ENCODE assay signal across 8 cellular contexts in the genomic region with DNA sequence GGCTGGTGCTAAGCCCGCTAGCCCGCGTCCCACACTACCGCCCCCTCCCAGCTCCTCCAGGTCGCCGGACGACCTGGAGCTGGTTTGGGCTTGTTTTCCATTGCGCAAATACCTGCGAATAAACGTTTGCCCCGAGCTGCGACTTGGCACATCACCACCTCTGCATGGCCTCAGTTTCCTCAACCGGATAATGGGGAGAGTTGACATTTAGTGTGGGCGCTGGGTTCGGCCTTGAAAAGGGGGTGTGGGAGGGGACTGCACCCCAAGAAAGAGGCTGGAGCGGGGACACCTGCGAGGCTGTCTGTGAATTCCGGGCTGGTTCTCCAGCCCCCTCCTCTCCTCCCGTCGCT. TPM values are rescaled to one million over a fixed set of nuclear protein-coding genes. Genes with fewer than 3 reads are reported as not detected.
DNase-seq lines count a peak whose midpoint lies in the region; ATAC-seq and TF ChIP-seq lines count a peak whose summit lies in the region.

No MANE protein-coding gene starts in this region.

- H3K9me3 ChIP-seq in DND-41 (ENCODE audit: insufficient read depth, low read length, severe bottlenecking) (no peaks in the 10 kb centered on the region), KOPT-K1 (ENCODE audit: insufficient read depth, low read length, poor library complexity, severe bottlenecking) (no peaks in the 10 kb centered on the region), breast epithelium (no peaks in the 10 kb centered on the region)

- H3K27me3 ChIP-seq in DND-41 (ENCODE audit: insufficient read depth, low read length, poor library complexity) (no peaks in the 10 kb centered on the region), breast epithelium (no peaks in the 10 kb centered on the region), mesendoderm (ENCODE audit: insufficient read depth, low read length, poor library complexity) (no peaks in the 10 kb centered on the region)

- peak overlapping the region; percentile 81 for H3K56ac ChIP-seq in mesendoderm (ENCODE audit: low read length)

- H3K9ac ChIP-seq in DND-41 (ENCODE audit: low read depth, low read length) (peak overlapping the region; percentile 78), mesendoderm (ENCODE audit: low read length) (peak overlapping the region; percentile 85)

- H3K27ac ChIP-seq in DND-41 (ENCODE audit: low read length), result peak overlapping the region; percentile 78
- H3K27ac ChIP-seq in KOPT-K1 (ENCODE audit: low read depth, low read length, poor library complexity, severe bottlenecking), result peak overlapping the region; percentile 99
- H3K27ac ChIP-seq in breast epithelium, result peak overlapping the region; percentile 99 to 100
- H3K27ac ChIP-seq in mesendoderm (ENCODE audit: low read depth, low read length), result peak overlapping the region; percentile 99
- peak overlapping the region; percentile 97 for H3K27ac ChIP-seq in urinary bladder (ENCODE audit: low read depth)

- peak overlapping the region; percentile 42 to 77 for H3K4me3 ChIP-seq in DND-41 (ENCODE audit: low read depth in 1 of 2, low read length in 2 of 2)
- H3K4me3 ChIP-seq in breast epithelium, result peak overlapping the region; percentile 52 to 78 (median 73)
- H3K4me3 ChIP-seq in mesendoderm (ENCODE audit: low read length), result peak overlapping the region; percentile 25
- peak overlapping the region; percentile 53 for H3K4me3 ChIP-seq in urinary bladder (ENCODE audit: low read depth, low read length)

- intact Hi-C loops in breast epithelium (cut with DNase I; ENCODE audit: low total_unique reads), result no loop called here

- H2BK120ac ChIP-seq in mesendoderm (ENCODE audit: low read depth, low read length), result peak overlapping the region; percentile 88

- no peaks in the 10 kb centered on the region for H3K36me3 ChIP-seq in DND-41 (ENCODE audit: insufficient read depth, low read length)
- H3K36me3 ChIP-seq in KOPT-K1 (ENCODE audit: insufficient read depth, low read length), result no peaks in the 10 kb centered on the region
- H3K36me3 ChIP-seq in breast epithelium, result no peaks in the 10 kb centered on the region
- no peaks in the 10 kb centered on the region for H3K36me3 ChIP-seq in mesendoderm (ENCODE audit: control insufficient read depth, insufficient read depth, low read length)
- no peaks in the 10 kb centered on the region for H3K36me3 ChIP-seq in urinary bladder (ENCODE audit: insufficient read depth)

- H3K79me1 ChIP-seq in mesendoderm (ENCODE audit: low read length), result no peaks in the 10 kb centered on the region

- no peak overlapping the region for H4K5ac ChIP-seq in mesendoderm (ENCODE audit: low read length)

- no peak overlapping the region for H2AK5ac ChIP-seq in mesendoderm (ENCODE audit: low read length)

- TF ChIP-seq CTCF in DND-41 (IDR thresholded peaks at IDR 0.05; ENCODE audit: borderline replicate concordance, extremely low read depth, low read length, poor library complexity, severe bottlenecking), result no peak
- TF ChIP-seq CTCF in breast epithelium (IDR thresholded peaks at IDR 0.05), result no peak

- H3K18ac ChIP-seq in mesendoderm (ENCODE audit: low read length), result peak overlapping the region; percentile 19

- ATAC-seq in DND-41 (ENCODE audit: insufficient read depth, low read depth), result no peak

- WGBS in mesendoderm (ENCODE audit: extremely low coverage, insufficient coverage, low lambda C conversion rate), result no CpG with 5 or more reads among the region's 20 CpGs
- under 1% methylated on average over 20 of the region's 20 CpGs for whole genome bisulfite sequencing in urinary bladder

- peak overlapping the region; percentile 41 for H4K8ac ChIP-seq in mesendoderm (ENCODE audit: low read depth, low read length)

- H4K20me1 ChIP-seq in DND-41 (ENCODE audit: insufficient read depth, low read length), result no peaks in the 10 kb centered on the region

- H3K4ac ChIP-seq in mesendoderm (ENCODE audit: low read depth, low read length), result peak overlapping the region; percentile 23

- no peak for DNase-seq in DND-41
- DNase-seq in breast epithelium (ENCODE audit: low spot score in 2 of 2), result peak in 1 of 2 donors; percentile 64
- peak; percentile 94 for DNase-seq in mesendoderm
- DNase-seq in UCSD-AML1 (lab: John Stamatoyannopoulos, UW; ENCODE audit: unreplicated experiment), result no peak
- no peak for DNase-seq in iPS-NIHi7 (ENCODE audit: extremely low spot score)
- DNase-seq in NAMALWA (ENCODE audit: low spot score), result no peak

- TF ChIP-seq POLR2A in breast epithelium (IDR thresholded peaks at IDR 0.05), result peak; percentile 53

- H2BK5ac ChIP-seq in mesendoderm (ENCODE audit: low read length), result peak overlapping the region; percentile 37

- peak overlapping the region; percentile 80 for H2AFZ ChIP-seq in DND-41 (ENCODE audit: low read depth, low read length)

- H3K23ac ChIP-seq in mesendoderm (ENCODE audit: low read length), result no peak overlapping the region

- H3K4me1 ChIP-seq in DND-41 (ENCODE audit: insufficient read depth, low read length), result peaks cover 43% of the 10 kb centered on the region
- no peaks in the 10 kb centered on the region for H3K4me1 ChIP-seq in breast epithelium
- H3K4me1 ChIP-seq in mesendoderm (ENCODE audit: control insufficient read depth, low read depth, low read length), result peaks cover 10% of the 10 kb centered on the region
- no peaks in the 10 kb centered on the region for H3K4me1 ChIP-seq in urinary bladder (ENCODE audit: insufficient read depth)

- H3K79me2 ChIP-seq in DND-41 (ENCODE audit: insufficient read depth, low read length) (no peaks in the 10 kb centered on the region), mesendoderm (ENCODE audit: control insufficient read depth, insufficient read depth, low read length) (no peaks in the 10 kb centered on the region)

- H3K4me2 ChIP-seq in DND-41 (ENCODE audit: insufficient read depth, low read length) (peak overlapping the region; percentile 96), mesendoderm (ENCODE audit: low read length) (peak overlapping the region; percentile 70)

- H2BK15ac ChIP-seq in mesendoderm (replicated peaks; ENCODE audit: low read depth), result peak overlapping the region; percentile 88

RNA-seq across cellular contexts. Expression of gene JUND, which starts 11.0 kb away (rescaled TPM):
- total RNA-seq in breast epithelium, result 100 to 1,000 TPM; 325 to 833 (median 602) TPM
- polyA plus RNA-seq in mesendoderm (2013, experiment 1 of 2), result 70.9 TPM
- polyA plus RNA-seq in mesendoderm (2013, experiment 2 of 2), result 72.9 TPM
- total RNA-seq in urinary bladder, result 59.5 TPM
- 473 TPM for polyA plus RNA-seq in urinary bladder

RNA-seq across cellular contexts. Expression of gene IQCN, which starts 18.2 kb away (rescaled TPM):
- total RNA-seq in breast epithelium (10 to 100 TPM in 1 of 3 donors, 1 to 10 TPM in 2; 7.0 to 16.6 (median 9.5) TPM), urinary bladder (1.3 TPM)
- polyA plus RNA-seq in mesendoderm (2013, experiment 1 of 2), result 0.06 TPM
- 0.07 TPM for polyA plus RNA-seq in mesendoderm (2013, experiment 2 of 2)
- 1.8 TPM for polyA plus RNA-seq in urinary bladder

RNA-seq across cellular contexts. Expression of gene LSM4, which starts 30.4 kb away (rescaled TPM):
- total RNA-seq in breast epithelium (100 to 1,000 TPM in 2 of 3 donors, 10 to 100 TPM in 1; 83.0 to 122 (median 120) TPM), urinary bladder (56.5 TPM)
- 236 TPM for polyA plus RNA-seq in mesendoderm (2013, experiment 1 of 2)
- polyA plus RNA-seq in mesendoderm (2013, experiment 2 of 2), result 226 TPM
- 97.5 TPM for polyA plus RNA-seq in urinary bladder

RNA-seq across cellular contexts. Expression of gene PGPEP1, which starts 48.0 kb away (rescaled TPM):
- total RNA-seq in breast epithelium (10 to 100 TPM; 22.5 to 29.2 (median 25.9) TPM), urinary bladder (13.9 TPM)
- 20.5 TPM for polyA plus RNA-seq in mesendoderm (2013, experiment 1 of 2)
- 23.0 TPM for polyA plus RNA-seq in mesendoderm (2013, experiment 2 of 2)
- 19.0 TPM for polyA plus RNA-seq in urinary bladder
